1 cellular context compared by ENCODE assay signal in the genomic region with DNA sequence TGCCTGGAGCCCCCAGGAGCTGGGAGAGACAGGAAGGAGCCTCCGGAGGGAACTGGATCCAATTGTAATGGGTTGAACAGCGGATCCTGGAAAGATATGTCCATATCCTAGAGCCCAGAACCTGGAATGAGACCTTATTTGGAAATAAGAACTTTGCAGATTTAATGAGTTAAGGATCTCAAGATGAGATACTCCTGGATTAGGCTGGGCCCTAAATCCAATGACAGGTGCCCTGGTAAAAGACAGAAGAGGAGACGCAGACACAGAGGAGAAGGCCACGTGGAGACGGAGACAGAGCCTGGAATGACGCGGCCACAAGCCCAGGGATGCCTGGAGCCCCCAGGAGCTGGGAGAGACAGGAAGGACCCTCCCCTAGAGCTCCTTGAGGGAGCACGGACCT.
TF ChIP-seq lines count a peak whose summit lies in the region.

No MANE protein-coding gene starts in this region.

TF ChIP-seq in SK-N-SH, 30 proteins besides CTCF, POLR2A, EP300 and RAD21 (continued from another document):
- TF ChIP-seq, protein P1, sequence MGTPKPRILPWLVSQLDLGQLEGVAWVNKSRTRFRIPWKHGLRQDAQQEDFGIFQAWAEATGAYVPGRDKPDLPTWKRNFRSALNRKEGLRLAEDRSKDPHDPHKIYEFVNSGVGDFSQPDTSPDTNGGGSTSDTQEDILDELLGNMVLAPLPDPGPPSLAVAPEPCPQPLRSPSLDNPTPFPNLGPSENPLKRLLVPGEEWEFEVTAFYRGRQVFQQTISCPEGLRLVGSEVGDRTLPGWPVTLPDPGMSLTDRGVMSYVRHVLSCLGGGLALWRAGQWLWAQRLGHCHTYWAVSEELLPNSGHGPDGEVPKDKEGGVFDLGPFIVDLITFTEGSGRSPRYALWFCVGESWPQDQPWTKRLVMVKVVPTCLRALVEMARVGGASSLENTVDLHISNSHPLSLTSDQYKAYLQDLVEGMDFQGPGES (IDR thresholded peaks at IDR 0.05; ENCODE audit: low read depth, low read length), result no peak
- TF ChIP-seq, protein P2, sequence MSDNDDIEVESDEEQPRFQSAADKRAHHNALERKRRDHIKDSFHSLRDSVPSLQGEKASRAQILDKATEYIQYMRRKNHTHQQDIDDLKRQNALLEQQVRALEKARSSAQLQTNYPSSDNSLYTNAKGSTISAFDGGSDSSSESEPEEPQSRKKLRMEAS (IDR thresholded peaks at IDR 0.05; ENCODE audit: low read depth), result no peak
